ENCODE assay signal across 8 cellular contexts in the genomic region with DNA sequence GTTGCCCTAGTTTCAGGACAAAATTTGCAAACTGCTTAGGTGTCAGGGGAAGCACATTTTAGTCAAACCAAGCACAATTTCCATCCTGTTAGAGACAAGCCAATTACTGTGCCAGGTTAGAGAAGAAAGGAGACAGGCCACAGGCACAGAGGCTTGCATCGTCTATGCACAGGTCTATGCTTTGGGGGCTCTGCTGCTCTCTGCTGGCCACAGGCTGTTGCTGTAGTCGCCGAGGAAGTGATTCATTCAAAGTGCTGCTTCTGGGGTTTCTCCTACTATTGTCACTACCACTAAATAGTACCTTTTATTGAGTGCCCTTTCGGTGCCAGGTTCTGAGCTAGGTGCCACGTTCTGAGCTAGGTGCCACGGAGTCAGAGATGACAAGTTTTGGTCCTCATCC. TPM values are rescaled to one million over a fixed set of nuclear protein-coding genes. Genes with fewer than 3 reads are reported as not detected.
DNase-seq lines count a peak whose midpoint lies in the region; ATAC-seq, FAIRE-seq and TF ChIP-seq lines count a peak whose summit lies in the region.

No MANE protein-coding gene starts in this region.

- ATAC-seq in Right ventricle myocardium inferior (peak; percentile 71), HG02884 (IDR thresholded peaks at IDR 0.05; ENCODE audit: unreplicated experiment) (peak; percentile 90), left colon (peak; percentile 93)

- no peak overlapping the region for H3K4me3 ChIP-seq in bronchial epithelial cell (ENCODE audit: low read depth, low read length)

- intact Hi-C loops in Right ventricle myocardium inferior (cut with DNase I) (loop anchor here (5.0 to 10.0 kb wide), 3 partner anchors 50 to 303 kb away; no protein-coding TSS in a partner anchor), cardiac septum (cut with DNase I) (loop anchor here (5.0 to 10.0 kb wide), 3 partner anchors 183 to 545 kb away; no protein-coding TSS in a partner anchor), left colon (cut with DNase I, micrococcal nuclease) (no loop called here)

- DNase-seq in Right ventricle myocardium inferior (ENCODE audit: missing footprints) (no peak), cardiac septum (ENCODE audit: low spot score) (no peak), NCI-H2029 treated with DMSO at 0.1 percent for 48 hours (lab: John Stamatoyannopoulos, UW) (peak; percentile 18), bronchial epithelial cell (ENCODE audit: low read depth) (peak; percentile 39), left colon (peak; percentile 40 to 66)
- DNase-seq in activated CD4-positive, CD25-positive, alpha-beta regulatory T cell treated with anti-CD3 and anti-CD28 coated beads, Interleukin-2, amount 50 U/mL, for 16 hours (ENCODE audit: low read depth, low spot score), result peak; percentile 6
- DNase-seq in stimulated activated CD4-positive, alpha-beta T cell treated with anti-CD3 and anti-CD28 coated beads, TNF-alpha, amount 100 ng/mL, for 24 hours (ENCODE audit: low read depth in 3 of 3), result peak; percentile 26 to 62 (median 50)

- no peaks in the 10 kb centered on the region for H3K36me3 ChIP-seq in bronchial epithelial cell (ENCODE audit: control insufficient read depth, insufficient read depth, low read length)

- TF ChIP-seq CTCF in bronchial epithelial cell (IDR thresholded peaks at IDR 0.05; ENCODE audit: insufficient read depth, low read length, severe bottlenecking), result peak; percentile 81

- H3K27me3 ChIP-seq in bronchial epithelial cell (ENCODE audit: control insufficient read depth, insufficient read depth, low read length), result no peaks in the 10 kb centered on the region

- no peak for FAIRE-seq in bronchial epithelial cell (lab: Jason Lieb, UNC)

RNA-seq across cellular contexts. Expression of a gene that starts 45.5 kb away (rescaled TPM):
- total RNA-seq in Right ventricle myocardium inferior (not detected), cardiac septum (not detected), bronchial epithelial cell (0.26 and 0.77 TPM in 2 replicates), left colon (not detected)

Comparison
In these comparisons a context has a peak if more than half of its experiments do, and no peak if none do; other contexts are left out.
1. DNase-seq: peak in NCI-H2029 treated with DMSO at 0.1 percent for 48 hours (single experiment), activated CD4-positive, CD25-positive, alpha-beta regulatory T cell treated with anti-CD3 and anti-CD28 coated beads, Interleukin-2, amount 50 U/mL, for 16 hours (single experiment), bronchial epithelial cell (single experiment), left colon (2 of 2) and stimulated activated CD4-positive, alpha-beta T cell treated with anti-CD3 and anti-CD28 coated beads, TNF-alpha, amount 100 ng/mL, for 24 hours (3 of 3); none in Right ventricle myocardium inferior (single experiment) and cardiac septum (single experiment).
2. intact Hi-C loops: an anchor here in Right ventricle myocardium inferior (5.0 to 10.0 kb wide) and cardiac septum (5.0 to 10.0 kb wide); none called in left colon.
3. Peak in every context shown above with its lines, with median percentiles within 50 percentile points of each other: ATAC-seq.